ENCODE assay signal across 17 cellular contexts in genomic region chr13:95115525-95115924, GRCh38.
DNase-seq lines count a peak whose midpoint lies in the region; ATAC-seq and TF ChIP-seq lines count a peak whose summit lies in the region.
"Had no signal": no experiment of that assay in that cellular context is flagged by ENCODE, and none has a peak within 500 bp of the region (broad histone marks: within the 10 kb centered on the region; RNA-seq: fewer than 3 reads in every experiment).

No MANE protein-coding gene starts in this region.

- H3K9me3 ChIP-seq in upper lobe of left lung, result no peaks in the 10 kb centered on the region
- H3K9me3 ChIP-seq: sigmoid colon, SJCRH30 had no signal

- H3K4me3 Mint-ChIP-seq in activated T-helper 17 cell treated with anti-CD3 and anti-CD28 coated beads, Interleukin-2, amount 50 U/mL, for 72 hours, result no peak overlapping the region
- H3K4me3 Mint-ChIP-seq: activated CD4-positive, alpha-beta T cell treated with anti-CD3 and anti-CD28 coated beads, Interleukin-2, amount 10 ng/mL, durations not matched to agents 7 days and 5 days had no signal

- H3K9me3 Mint-ChIP-seq in activated T-helper 17 cell treated with anti-CD3 and anti-CD28 coated beads, Interleukin-2, amount 50 U/mL, for 72 hours, result no peaks in the 10 kb centered on the region
- H3K9me3 Mint-ChIP-seq: activated naive CD4-positive, alpha-beta T cell treated with anti-CD3 and anti-CD28 coated beads, Interleukin-2, amount 50 U/mL, for 72 hours had no signal

- H3K27me3 ChIP-seq in upper lobe of left lung, result no peaks in the 10 kb centered on the region
- H3K27me3 ChIP-seq: cardiac muscle cell, sigmoid colon, SJCRH30 had no signal

- TF ChIP-seq CTCF in upper lobe of left lung (IDR thresholded peaks at IDR 0.05), result no peak

- H3K4me1 Mint-ChIP-seq in activated T-helper 17 cell treated with anti-CD3 and anti-CD28 coated beads, Interleukin-2, amount 50 U/mL, for 72 hours, result no peaks in the 10 kb centered on the region
- H3K4me1 Mint-ChIP-seq: activated CD4-positive, alpha-beta T cell treated with anti-CD3 and anti-CD28 coated beads, Interleukin-2, amount 10 ng/mL, durations not matched to agents 7 days and 5 days had no signal

- no peaks in the 10 kb centered on the region for H3K27me3 Mint-ChIP-seq in activated T-helper 17 cell treated with anti-CD3 and anti-CD28 coated beads, Interleukin-2, amount 50 U/mL, for 72 hours
- H3K27me3 Mint-ChIP-seq: activated CD4-positive, alpha-beta T cell treated with anti-CD3 and anti-CD28 coated beads, Interleukin-2, amount 10 ng/mL, durations not matched to agents 7 days and 5 days had no signal

- H3K27ac ChIP-seq in upper lobe of left lung, result no peak overlapping the region
- H3K27ac ChIP-seq: cardiac muscle cell, sigmoid colon, SJCRH30 had no signal

- intact Hi-C loops in left colon (cut with DNase I, micrococcal nuclease), result no loop called here

- no peak overlapping the region for H3K27ac Mint-ChIP-seq in activated T-helper 17 cell treated with anti-CD3 and anti-CD28 coated beads, Interleukin-2, amount 50 U/mL, for 72 hours
- H3K27ac Mint-ChIP-seq: activated CD4-positive, alpha-beta T cell treated with anti-CD3 and anti-CD28 coated beads, Interleukin-2, amount 10 ng/mL, durations not matched to agents 7 days and 5 days; activated naive CD4-positive, alpha-beta T cell treated with anti-CD3 and anti-CD28 coated beads, Interleukin-2, amount 50 U/mL, for 72 hours had no signal

- H3K36me3 ChIP-seq in upper lobe of left lung, result peaks cover 0 to under 1% (median 0%) of the 10 kb centered on the region in 4 donors
- H3K36me3 ChIP-seq: cardiac muscle cell had no signal

- DNase-seq in NCI-H146 treated with DMSO at 0.1 percent for 48 hours (lab: John Stamatoyannopoulos, UW; ENCODE audit: unreplicated experiment) (peak; percentile 13), T47D (ENCODE audit: low read depth in 1 of 2, low spot score in 1 of 2) (peak; percentile 2 to 25), left colon (peak in 1 of 2 donors; percentile 8), upper lobe of left lung (peak in 1 of 2 donors; percentile 73), T-helper 9 cell (no peak)
- DNase-seq: activated CD4-positive, alpha-beta T cell treated with anti-CD3 and anti-CD28 coated beads, Interleukin-2, amount 10 ng/mL, durations not matched to agents 7 days and 5 days; activated T-cell treated with anti-CD3 and anti-CD28 coated beads for 4 hours; effector CD8-positive, alpha-beta T cell; foreskin fibroblast; mesenchymal stem cell; NCI-H1417 treated with DMSO at 0.1 percent for 48 hours; sigmoid colon; SJCRH30 had no signal

- H3K36me3 Mint-ChIP-seq in activated T-helper 17 cell treated with anti-CD3 and anti-CD28 coated beads, Interleukin-2, amount 50 U/mL, for 72 hours (ENCODE audit: low read depth), result peaks cover 23% of the 10 kb centered on the region

- 69 to 76% methylated on average over 10 of the region's 10 CpGs for WGBS in upper lobe of left lung, 2 donors

- no peak overlapping the region for H3K4me3 ChIP-seq in upper lobe of left lung
- H3K4me3 ChIP-seq: cardiac muscle cell, sigmoid colon, SJCRH30 had no signal

- TF ChIP-seq POLR2A in upper lobe of left lung (IDR thresholded peaks at IDR 0.05), result no peak

- in situ Hi-C loops in T47D (cut with HindIII; ENCODE audit: low pct_unique_long_range_greater_than_20kb, low sequenced_read_pairs), result no loop called here

- no peaks in the 10 kb centered on the region for H3K4me1 ChIP-seq in upper lobe of left lung
- H3K4me1 ChIP-seq: sigmoid colon, SJCRH30 had no signal

- ATAC-seq in left colon (peak; percentile 91), upper lobe of left lung (ENCODE audit: low FRiP score in 2 of 2) (peak; percentile 31 to 81), HG02885 (IDR thresholded peaks at IDR 0.05; ENCODE audit: poor library complexity, unreplicated experiment) (no peak)
- no peak for ATAC-seq in activated T-helper 17 cell treated with anti-CD3 and anti-CD28 coated beads, Interleukin-2, amount 50 U/mL, for 72 hours (replicated peaks)
- ATAC-seq: activated naive CD4-positive, alpha-beta T cell treated with anti-CD3 and anti-CD28 coated beads, Interleukin-2, amount 50 U/mL, for 72 hours had no signal

- no peak for TF ChIP-seq EP300 in upper lobe of left lung (IDR thresholded peaks at IDR 0.05)

Comparison
In these comparisons a context has a peak if more than half of its experiments do, and no peak if none do; other contexts are left out.
1. ATAC-seq: peak in left colon (single experiment) and upper lobe of left lung (2 of 2); none in activated T-helper 17 cell treated with anti-CD3 and anti-CD28 coated beads, Interleukin-2, amount 50 U/mL, for 72 hours (single experiment) and HG02885 (single experiment).